34 cellular contexts compared by ENCODE assay signal in genomic region chr5:112201141-112201540, GRCh38.
"Had no signal": no experiment of that assay in that cellular context is flagged by ENCODE, and none has a peak within 500 bp of the region (broad histone marks: within the 10 kb centered on the region; RNA-seq: fewer than 3 reads in every experiment).

No MANE protein-coding gene starts in this region.

- H3K4me1 ChIP-seq: adrenal gland, body of pancreas, breast epithelium had no signal

- H3K27ac ChIP-seq: adrenal gland, body of pancreas, brain microvascular endothelial cell, breast epithelium, VCaP had no signal

- H3K9me3 ChIP-seq: adrenal gland, body of pancreas, breast epithelium had no signal

- H3K27me3 ChIP-seq: adrenal gland, body of pancreas, brain microvascular endothelial cell, breast epithelium had no signal

- H3K9me3 Mint-ChIP-seq: activated B cell treated with CpG ODN at 0.5 μM for 24 hours; activated CD4-positive, alpha-beta memory T cell treated with anti-CD3 and anti-CD28 coated beads for 36 hours; activated CD4-positive, alpha-beta T cell treated with anti-CD3 and anti-CD28 coated beads, Interleukin-2, amount 10 ng/mL, durations not matched to agents 24 days and 14 days; activated CD8-positive, alpha-beta T cell treated with anti-CD3 and anti-CD28 coated beads for 36 hours; activated naive CD4-positive, alpha-beta T cell treated with anti-CD3 and anti-CD28 coated beads for 36 hours; activated naive CD4-positive, alpha-beta T cell treated with anti-CD3 and anti-CD28 coated beads, Interleukin-2, amount 50 U/mL, for 72 hours; activated naive CD8-positive, alpha-beta T cell treated with anti-CD3 and anti-CD28 coated beads for 36 hours; activated T-cell treated with anti-CD3 and anti-CD28 coated beads, Interleukin-2, amount 50 U/mL, for 24 hours; activated T-cell treated with anti-CD3 and anti-CD28 coated beads, Interleukin-2, amount 50 U/mL, for 72 hours; activated T-helper 1 cell treated with anti-CD3 and anti-CD28 coated beads, Interleukin-12 subunit alpha, Interleukin-12 subunit beta, Interleukin-2, Interleukin-4 antibody, amounts not matched to agents 30 ng/mL and 10 ng/mL and 1 ng/mL, durations not matched to agents 14 hours and 24 hours and 36 hours; activated T-helper 17 cell treated with anti-CD3 and anti-CD28 coated beads, Interleukin-2, amount 50 U/mL, for 72 hours; T-helper 1 cell treated with Interleukin-12 subunit alpha and Interleukin-12 subunit beta and Interleukin-4 antibody, amounts not matched to agents 30 μg/mL and 1 μg/mL, for 36 hours; T-helper 2 cell treated with Interferon-gamma antibody and Interleukin-4, amounts not matched to agents 5 μg/mL and 100 μg/mL, for 36 hours had no signal

- H3K36me3 Mint-ChIP-seq: activated CD4-positive, alpha-beta memory T cell treated with anti-CD3 and anti-CD28 coated beads for 36 hours; activated naive CD4-positive, alpha-beta T cell treated with anti-CD3 and anti-CD28 coated beads, Interleukin-2, amount 50 U/mL, for 72 hours; activated naive CD8-positive, alpha-beta T cell treated with anti-CD3 and anti-CD28 coated beads for 36 hours had no signal

- DNase-seq: activated B cell treated with CpG ODN at 0.5 μM for 24 hours; activated CD4-positive, alpha-beta memory T cell treated with anti-CD3 and anti-CD28 coated beads for 36 hours; activated CD4-positive, alpha-beta T cell treated with anti-CD3 and anti-CD28 coated beads for 4 hours; activated CD4-positive, alpha-beta T cell treated with anti-CD3 and anti-CD28 coated beads, Interleukin-2, amount 10 ng/mL, durations not matched to agents 24 days and 14 days; activated CD4-positive, alpha-beta T cell treated with anti-CD3 and anti-CD28 coated beads, Interleukin-2, amount 50 U/mL, for 1 hour; activated CD4-positive, alpha-beta T cell treated with anti-CD3 and anti-CD28 coated beads, Interleukin-2, amount 50 U/mL, for 4 hours; activated CD4-positive, CD25-positive, alpha-beta regulatory T cell treated with anti-CD3 and anti-CD28 coated beads, Interleukin-2, amount 50 U/mL, for 72 hours; activated CD8-positive, alpha-beta memory T cell treated with anti-CD3 and anti-CD28 coated beads, Interleukin-2, amount 50 U/mL, for 4 hours; activated CD8-positive, alpha-beta T cell treated with anti-CD3 and anti-CD28 coated beads for 36 hours; activated effector memory CD4-positive, alpha-beta T cell treated with anti-CD3 and anti-CD28 coated beads, Interleukin-2, amount 50 U/mL, for 16 hours; activated gamma-delta T cell treated with Interleukin-2 at 50 U/mL for 16 hours; activated naive CD4-positive, alpha-beta T cell; activated naive CD4-positive, alpha-beta T cell treated with anti-CD3 and anti-CD28 coated beads for 36 hours; activated naive CD4-positive, alpha-beta T cell treated with anti-CD3 and anti-CD28 coated beads, Interleukin-2, amount 50 U/mL, for 16 hours; activated naive CD8-positive, alpha-beta T cell treated with anti-CD3 and anti-CD28 coated beads for 36 hours; activated T-cell treated with anti-CD3 and anti-CD28 coated beads for 4 hours; activated T-cell treated with anti-CD3 and anti-CD28 coated beads, Interleukin-2, amount 50 U/mL, for 24 hours; activated T-cell treated with anti-CD3 and anti-CD28 coated beads, Interleukin-2, amount 50 U/mL, for 72 hours; adrenal gland; amniotic stem cell; aorta; body of pancreas; brain microvascular endothelial cell; central memory CD4-positive, alpha-beta T cell; T-helper 1 cell; T-helper 2 cell; T-helper 9 cell had no signal

- H3K4me3 ChIP-seq: adrenal gland, body of pancreas, breast epithelium had no signal

- ATAC-seq: activated CD8-positive, alpha-beta T cell treated with anti-CD3 and anti-CD28 coated beads for 36 hours; activated naive CD4-positive, alpha-beta T cell treated with anti-CD3 and anti-CD28 coated beads, Interleukin-2, amount 50 U/mL, for 72 hours; activated T-cell treated with anti-CD3 and anti-CD28 coated beads, Interleukin-2, amount 50 U/mL, for 72 hours; activated T-helper 17 cell treated with anti-CD3 and anti-CD28 coated beads, Interleukin-2, amount 50 U/mL, for 72 hours; body of pancreas had no signal

- H3K36me3 ChIP-seq: adrenal gland, brain microvascular endothelial cell, breast epithelium had no signal

- H3K4me3 Mint-ChIP-seq: activated B cell treated with CpG ODN at 0.5 μM for 24 hours; activated CD4-positive, alpha-beta memory T cell treated with anti-CD3 and anti-CD28 coated beads for 36 hours; activated CD4-positive, alpha-beta T cell treated with anti-CD3 and anti-CD28 coated beads, Interleukin-2, amount 10 ng/mL, durations not matched to agents 24 days and 14 days; activated CD8-positive, alpha-beta T cell treated with anti-CD3 and anti-CD28 coated beads for 36 hours; activated naive CD4-positive, alpha-beta T cell treated with anti-CD3 and anti-CD28 coated beads for 36 hours; activated naive CD8-positive, alpha-beta T cell treated with anti-CD3 and anti-CD28 coated beads for 36 hours; activated T-cell treated with anti-CD3 and anti-CD28 coated beads, Interleukin-2, amount 50 U/mL, for 24 hours; activated T-cell treated with anti-CD3 and anti-CD28 coated beads, Interleukin-2, amount 50 U/mL, for 72 hours; activated T-helper 1 cell treated with anti-CD3 and anti-CD28 coated beads, Interleukin-12 subunit alpha, Interleukin-12 subunit beta, Interleukin-2, Interleukin-4 antibody, amounts not matched to agents 30 ng/mL and 10 ng/mL and 1 ng/mL, durations not matched to agents 14 hours and 24 hours and 36 hours; activated T-helper 17 cell treated with anti-CD3 and anti-CD28 coated beads, Interleukin-2, amount 50 U/mL, for 72 hours; T-helper 1 cell treated with Interleukin-12 subunit alpha and Interleukin-12 subunit beta and Interleukin-4 antibody, amounts not matched to agents 30 μg/mL and 1 μg/mL, for 36 hours; T-helper 2 cell treated with Interferon-gamma antibody and Interleukin-4, amounts not matched to agents 5 μg/mL and 100 μg/mL, for 36 hours had no signal

- H3K4me1 Mint-ChIP-seq: activated CD4-positive, alpha-beta T cell treated with anti-CD3 and anti-CD28 coated beads, Interleukin-2, amount 10 ng/mL, durations not matched to agents 24 days and 14 days; activated naive CD8-positive, alpha-beta T cell treated with anti-CD3 and anti-CD28 coated beads for 36 hours; activated T-helper 17 cell treated with anti-CD3 and anti-CD28 coated beads, Interleukin-2, amount 50 U/mL, for 72 hours had no signal
